ENCODE assay signal across 1 cellular context in genomic region chr2:241532733-241533601, GRCh38.
TF ChIP-seq lines count a peak whose summit lies in the region.

No MANE protein-coding gene starts in this region.

TF ChIP-seq in HepG2, 621 proteins besides CTCF, POLR2A, EP300 and RAD21 (continued from another document and continues in another):
- no peak for TF ChIP-seq BCL3 (CRISPR knock-in tag; IDR thresholded peaks at IDR 0.05)
- no peak for TF ChIP-seq AKNA (CRISPR knock-in tag; IDR thresholded peaks at IDR 0.05; ENCODE audit: borderline replicate concordance)
- no peak for TF ChIP-seq ZNF839 (CRISPR knock-in tag; IDR thresholded peaks at IDR 0.05; ENCODE audit: borderline replicate concordance)
- TF ChIP-seq ZNF121 (CRISPR knock-in tag; IDR thresholded peaks at IDR 0.05) = no peak
- no peak for TF ChIP-seq IRF2 (CRISPR knock-in tag; IDR thresholded peaks at IDR 0.05)
- no peak for TF ChIP-seq TGIF2 (CRISPR knock-in tag; IDR thresholded peaks at IDR 0.05)
- TF ChIP-seq DPF2 (CRISPR knock-in tag; IDR thresholded peaks at IDR 0.05; ENCODE audit: borderline replicate concordance, low read depth) = 0 out of 2 replicates have a peak, but pooled peaks have one; percentile 44
- no peak for TF ChIP-seq GRHL1 (CRISPR knock-in tag; conservative IDR thresholded peaks at IDR 0.05)
- no peak for TF ChIP-seq ZNF674 (CRISPR knock-in tag; IDR thresholded peaks at IDR 0.05; ENCODE audit: low read depth)
- no peak for TF ChIP-seq ZBTB39 (CRISPR knock-in tag; IDR thresholded peaks at IDR 0.05)
- no peak for TF ChIP-seq LCORL (IDR thresholded peaks at IDR 0.05)
- TF ChIP-seq LCORL (CRISPR knock-in tag; IDR thresholded peaks at IDR 0.05) = peak; percentile 79
- TF ChIP-seq TEAD3 (CRISPR knock-in tag; optimal IDR thresholded peaks at IDR 0.05; ENCODE audit: borderline replicate concordance) = peak; percentile 32
- no peak for TF ChIP-seq ZNF431 (CRISPR knock-in tag; IDR thresholded peaks at IDR 0.05; ENCODE audit: borderline replicate concordance, low read depth)
- TF ChIP-seq CHD4 (IDR thresholded peaks at IDR 0.05; ENCODE audit: borderline replicate concordance, low read length) = no peak
- TF ChIP-seq ZNF556 (CRISPR knock-in tag; IDR thresholded peaks at IDR 0.05; ENCODE audit: borderline replicate concordance) = no peak
- no peak for TF ChIP-seq ZSCAN5A (CRISPR knock-in tag; IDR thresholded peaks at IDR 0.05; ENCODE audit: borderline replicate concordance)
- no peak for TF ChIP-seq GZF1 (CRISPR knock-in tag; IDR thresholded peaks at IDR 0.05)
- no peak for TF ChIP-seq ZBTB8A (CRISPR knock-in tag; IDR thresholded peaks at IDR 0.05; ENCODE audit: borderline replicate concordance, low read depth)
- TF ChIP-seq ATRX (CRISPR knock-in tag; IDR thresholded peaks at IDR 0.05; ENCODE audit: borderline replicate concordance) = no peak
- TF ChIP-seq SUZ12 (IDR thresholded peaks at IDR 0.05; ENCODE audit: low read depth, low read length) = no peak
- TF ChIP-seq ATF4 (CRISPR knock-in tag; IDR thresholded peaks at IDR 0.05) = no peak
- TF ChIP-seq MYNN (CRISPR knock-in tag; IDR thresholded peaks at IDR 0.05; ENCODE audit: low read depth) = no peak
- no peak for TF ChIP-seq ZNF101 (CRISPR knock-in tag; IDR thresholded peaks at IDR 0.05; ENCODE audit: borderline replicate concordance, low read depth)
- TF ChIP-seq LRRFIP1 (CRISPR knock-in tag; conservative IDR thresholded peaks at IDR 0.05) = no peak
- TF ChIP-seq ATF5 (CRISPR knock-in tag; IDR thresholded peaks at IDR 0.05; ENCODE audit: low read depth) = no peak
- TF ChIP-seq CENPBD1 (CRISPR knock-in tag; IDR thresholded peaks at IDR 0.05; ENCODE audit: borderline replicate concordance, low read depth) = no peak
- TF ChIP-seq ZNF549 (CRISPR knock-in tag; IDR thresholded peaks at IDR 0.05) = no peak
- TF ChIP-seq ZNF614 (CRISPR knock-in tag; IDR thresholded peaks at IDR 0.05; ENCODE audit: borderline replicate concordance) = no peak
- TF ChIP-seq BRF2 (CRISPR knock-in tag; IDR thresholded peaks at IDR 0.05) = no peak
- no peak for TF ChIP-seq SRSF4 (IDR thresholded peaks at IDR 0.05; ENCODE audit: low read depth, low read length, poor library complexity, severe bottlenecking)
- no peak for TF ChIP-seq PLRG1 (conservative IDR thresholded peaks at IDR 0.05)
- no peak for TF ChIP-seq PRMT3 (CRISPR knock-in tag; IDR thresholded peaks at IDR 0.05; ENCODE audit: borderline replicate concordance, low read depth)
- TF ChIP-seq ZNF784 (CRISPR knock-in tag; IDR thresholded peaks at IDR 0.05; ENCODE audit: borderline replicate concordance) = no peak
- TF ChIP-seq BHLHE40 (IDR thresholded peaks at IDR 0.05; ENCODE audit: low read length) = no peak
- no peak for TF ChIP-seq IKZF4 (CRISPR knock-in tag; IDR thresholded peaks at IDR 0.05; ENCODE audit: borderline replicate concordance, low read depth, not compliant biosample characterization)
- TF ChIP-seq SAP130 (CRISPR knock-in tag; IDR thresholded peaks at IDR 0.05; ENCODE audit: low read depth) = peak; percentile 34; the same call in 1 of the 2 replicates
- TF ChIP-seq ARID3A (IDR thresholded peaks at IDR 0.05; ENCODE audit: low read depth, low read length) = no peak
- no peak for TF ChIP-seq ZNF17 (CRISPR knock-in tag; IDR thresholded peaks at IDR 0.05)
- no peak for TF ChIP-seq ZNF580 (CRISPR knock-in tag; IDR thresholded peaks at IDR 0.05; ENCODE audit: borderline replicate concordance, low read depth)
